27 cellular contexts compared by ENCODE assay signal in the genomic region with DNA sequence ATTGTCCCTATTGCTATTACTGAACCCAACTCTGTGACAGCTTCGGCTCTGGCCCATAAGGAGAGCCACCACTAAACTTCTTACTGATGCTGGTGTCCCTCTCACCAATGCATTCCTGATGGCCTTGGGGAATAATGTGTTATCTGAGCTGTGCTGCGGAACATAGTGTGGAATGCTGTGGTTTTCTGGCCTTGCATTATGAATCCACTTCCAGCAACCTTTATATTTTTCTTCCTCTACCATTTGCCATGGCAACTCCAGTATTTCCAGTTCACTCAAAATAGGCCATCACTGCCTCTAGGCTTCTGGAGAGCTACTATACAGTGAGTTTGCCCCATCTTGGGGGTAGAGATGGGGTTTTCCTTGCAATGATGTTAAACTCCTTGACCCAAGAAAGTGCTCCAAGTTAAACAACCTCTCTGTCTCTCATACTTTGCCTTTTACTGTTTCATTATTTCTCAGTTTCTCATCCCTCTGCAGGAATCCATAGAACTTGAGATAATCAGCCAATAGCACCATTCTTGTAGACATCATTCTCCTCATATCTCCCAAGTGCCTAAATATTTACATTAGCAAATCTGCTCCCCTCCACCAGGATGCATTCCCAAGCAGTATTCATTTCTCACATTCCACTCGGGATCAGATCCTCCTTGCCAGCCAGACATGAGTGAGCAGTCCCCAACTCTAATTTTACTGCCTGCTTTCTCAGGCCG. TPM values are rescaled to one million over a fixed set of nuclear protein-coding genes. Genes with fewer than 3 reads are reported as not detected.
DNase-seq lines count a peak whose midpoint lies in the region; ATAC-seq and TF ChIP-seq lines count a peak whose summit lies in the region.
"Had no signal": no experiment of that assay in that cellular context is flagged by ENCODE, and none has a peak within 500 bp of the region (broad histone marks: within the 10 kb centered on the region; RNA-seq: fewer than 3 reads in every experiment).

No MANE protein-coding gene starts in this region.

- H3K4ac ChIP-seq in mesenchymal stem cell (ENCODE audit: low read depth in 1 of 2, low read length in 2 of 2): no peak overlapping the region

- H2BK12ac ChIP-seq in mesenchymal stem cell (ENCODE audit: low read length in 2 of 2): peak overlapping the region in 1 of 2 experiments; percentile 32

- no peak overlapping the region for H4K8ac ChIP-seq in mesenchymal stem cell (ENCODE audit: low read length)

- ATAC-seq in GM18868 (IDR thresholded peaks at IDR 0.05; ENCODE audit: unreplicated experiment): no peak
- no peak for ATAC-seq in left lobe of liver
- ATAC-seq: activated T-helper 17 cell treated with anti-CD3 and anti-CD28 coated beads, Interleukin-2, amount 50 U/mL, for 72 hours; foreskin keratinocyte; SK-N-SH treated with all-trans-retinoic acid at 6 μM for 48 hours had no signal

- H4K91ac ChIP-seq in mesenchymal stem cell (ENCODE audit: low read length): no peak overlapping the region

- H3K4me2 ChIP-seq in mesenchymal stem cell (ENCODE audit: low read length, poor library complexity, severe bottlenecking): no peak overlapping the region

- no peak overlapping the region for H2BK15ac ChIP-seq in mesenchymal stem cell (ENCODE audit: low read depth, poor library complexity, severe bottlenecking)

- peaks cover 8% of the 10 kb centered on the region for H3K27me3 ChIP-seq in ACC112 (ENCODE audit: insufficient read depth, low read length)
- H3K27me3 ChIP-seq in brain microvascular endothelial cell (replicated peaks): no peaks in the 10 kb centered on the region
- H3K27me3 ChIP-seq in mesenchymal stem cell (ENCODE audit: control insufficient read depth in 1 of 2, insufficient read depth in 1 of 2, low read length in 2 of 2): peaks cover 3 to 7% of the 10 kb centered on the region in 2 experiments
- H3K27me3 ChIP-seq: foreskin keratinocyte, thyroid gland had no signal

- no peak overlapping the region for H2BK5ac ChIP-seq in mesenchymal stem cell (ENCODE audit: low read depth, low read length, poor library complexity, severe bottlenecking)

- H2AFZ ChIP-seq in ACC112 (ENCODE audit: low read length, unreplicated experiment): no peak overlapping the region
- H2AFZ ChIP-seq in mesenchymal stem cell (ENCODE audit: low read depth, low read length): no peak overlapping the region

- no peak overlapping the region for H2BK120ac ChIP-seq in mesenchymal stem cell (ENCODE audit: low read depth, low read length)

- H3K36me3 ChIP-seq in ACC112 (ENCODE audit: insufficient read depth, low read length): no peaks in the 10 kb centered on the region
- H3K36me3 ChIP-seq in brain microvascular endothelial cell (replicated peaks): no peaks in the 10 kb centered on the region
- H3K36me3 ChIP-seq in mesenchymal stem cell (ENCODE audit: control insufficient read depth in 1 of 2, insufficient read depth in 2 of 2, low read depth in 1 of 2, low read length in 2 of 2): no peaks in the 10 kb centered on the region
- H3K36me3 ChIP-seq: cardiac muscle cell, HAP-1, thyroid gland, WERI-Rb-1 had no signal

- no peak overlapping the region for H3K9ac ChIP-seq in mesenchymal stem cell (ENCODE audit: low read length)

- H3K23ac ChIP-seq in mesenchymal stem cell (ENCODE audit: low read length in 2 of 2): no peak overlapping the region

- H3K79me1 ChIP-seq in mesenchymal stem cell (replicated peaks; ENCODE audit: low read length, poor library complexity, severe bottlenecking): no peaks in the 10 kb centered on the region

- H3K9me3 ChIP-seq in mesenchymal stem cell (ENCODE audit: control insufficient read depth, low read length): no peaks in the 10 kb centered on the region
- H3K9me3 ChIP-seq: HAP-1, thyroid gland had no signal

- H3K4me1 ChIP-seq in ACC112 (ENCODE audit: control insufficient read depth, insufficient read depth, low read length, unreplicated experiment) (no peaks in the 10 kb centered on the region), mesenchymal stem cell (ENCODE audit: control insufficient read depth, insufficient read depth, low read depth, low read length) (peaks cover under 1% of the 10 kb centered on the region)
- H3K4me1 ChIP-seq: foreskin keratinocyte, HAP-1, thyroid gland had no signal

- peak; percentile 67 for DNase-seq in HS-27A (ENCODE audit: low read depth)
- peak; percentile 82 for DNase-seq in brain microvascular endothelial cell
- DNase-seq in mesenchymal stem cell: peak; percentile 69
- no peak for DNase-seq in anterior cingulate cortex (lab: John Stamatoyannopoulos, UW)
- no peak for DNase-seq in medulla oblongata (ENCODE audit: extremely low spot score)
- no peak for DNase-seq in left lobe of liver (ENCODE audit: low spot score)
- DNase-seq: activated CD4-positive, alpha-beta T cell treated with anti-CD3 and anti-CD28 coated beads, Interleukin-2, amount 50 U/mL, for 4 hours; activated CD8-positive, alpha-beta memory T cell treated with anti-CD3 and anti-CD28 coated beads, Interleukin-2, amount 50 U/mL, for 4 hours; C1 segment of cervical spinal cord; foreskin keratinocyte; hippocampal formation; Kasumi-1; NCI-H1092; NCI-H1930; NCI-H2227 treated with DMSO at 0.1 percent for 48 hours; RPMI8226; stimulated activated CD4-positive, alpha-beta T cell treated with anti-CD3 and anti-CD28 coated beads, Interleukin-2, amount 100 ng/mL, for 48 hours; stimulated activated naive CD4-positive, alpha-beta T cell treated with Interleukin-2 at 50 U/mL for 16 hours; thyroid gland; WERI-Rb-1 had no signal

- in situ Hi-C loops in brain microvascular endothelial cell (cut with HindIII; ENCODE audit: low pct_ligation_motif_present, low sequenced_read_pairs): no loop called here

- TF ChIP-seq CTCF in brain microvascular endothelial cell (IDR thresholded peaks at IDR 0.05; ENCODE audit: low read depth, low read length, missing control alignments): no peak

- H3K14ac ChIP-seq in mesenchymal stem cell (ENCODE audit: low read length in 2 of 2): no peak overlapping the region

- H3K4me3 ChIP-seq in ACC112 (ENCODE audit: low read depth, low read length) (no peak overlapping the region), brain microvascular endothelial cell (ENCODE audit: low read depth, low read length) (no peak overlapping the region), mesenchymal stem cell (ENCODE audit: insufficient read depth in 1 of 2, low read depth in 1 of 2, low read length in 2 of 2) (no peak overlapping the region)
- H3K4me3 ChIP-seq: cardiac muscle cell, HAP-1, skin epidermis, thyroid gland had no signal

- no peak overlapping the region for H2AK5ac ChIP-seq in mesenchymal stem cell (ENCODE audit: low read length, severe bottlenecking)

- peak overlapping the region; percentile 11; the same call in 1 of the 2 replicates for H3K27ac ChIP-seq in ACC112 (ENCODE audit: low read depth, low read length)
- H3K27ac ChIP-seq in brain microvascular endothelial cell: peak overlapping the region; percentile 9
- H3K27ac ChIP-seq in mesenchymal stem cell (ENCODE audit: low read length, poor library complexity, severe bottlenecking): no peak overlapping the region
- H3K27ac ChIP-seq: cardiac muscle cell, foreskin keratinocyte, skin epidermis, thyroid gland, WERI-Rb-1 had no signal

- H3K79me2 ChIP-seq in ACC112 (ENCODE audit: control insufficient read depth, insufficient read depth, low read length, unreplicated experiment): no peaks in the 10 kb centered on the region

- H3K18ac ChIP-seq in mesenchymal stem cell (ENCODE audit: low read depth in 1 of 2, low read length in 2 of 2): peak overlapping the region in 1 of 2 experiments; percentile 66

- 57% methylated on average over 3 of the region's 4 CpGs for WGBS in mesenchymal stem cell

RNA-seq across cellular contexts. Expression of gene RAVER2, which starts 11.1 kb away (rescaled TPM):
- 6.4 TPM for polyA plus RNA-seq in mesenchymal stem cell (2013, experiment 1 of 2)
- polyA plus RNA-seq in mesenchymal stem cell (2013, experiment 2 of 2): 6.5 TPM
- total RNA-seq in left lobe of liver: 0.43 TPM

Comparison
In these comparisons a context has a peak if more than half of its experiments do, and no peak if none do; other contexts are left out.
1. DNase-seq: peak in HS-27A (single experiment), brain microvascular endothelial cell (single experiment) and mesenchymal stem cell (single experiment); none in anterior cingulate cortex (0 of 58), medulla oblongata (single experiment) and left lobe of liver (single experiment).